ENCODE assay signal across 1 cellular context in the genomic region with DNA sequence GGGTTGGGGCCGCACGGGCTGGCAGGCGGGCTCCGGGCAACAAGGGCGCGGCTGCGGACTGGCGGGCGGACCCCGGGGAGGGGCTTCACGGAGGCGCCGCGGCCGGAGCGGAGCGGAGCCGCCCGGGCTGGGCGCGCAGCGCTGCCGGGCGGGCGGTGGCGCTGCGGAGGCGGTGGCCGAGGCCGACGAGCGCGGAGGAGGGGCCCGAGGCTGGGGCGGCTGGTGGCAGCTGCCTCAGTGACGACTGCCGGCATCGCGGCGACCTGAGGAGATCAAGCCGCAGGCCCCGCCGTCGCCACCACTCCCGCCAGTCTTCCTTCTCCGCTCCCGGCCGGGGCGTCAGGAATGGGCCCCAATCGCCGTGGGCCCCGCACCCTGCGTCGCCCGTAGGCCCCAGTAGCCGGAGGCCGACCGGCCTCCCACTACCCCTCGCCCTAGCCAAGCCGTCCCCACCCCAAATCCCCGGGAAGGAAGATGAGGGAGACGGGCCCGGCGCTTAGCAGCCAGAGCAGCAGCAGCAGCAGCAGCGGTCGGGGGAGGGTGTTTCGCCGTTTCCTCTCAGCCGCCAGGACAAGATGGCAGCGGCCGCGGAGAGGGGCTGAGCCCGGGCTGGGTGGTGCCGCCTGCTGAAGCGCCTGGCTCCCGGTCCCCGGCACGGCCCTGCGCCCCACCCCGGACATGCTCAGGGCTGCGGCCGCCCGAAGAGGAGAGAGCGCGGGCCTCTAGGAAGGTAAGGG.
TF ChIP-seq lines count a peak whose summit lies in the region.

A gene (plus strand): TSS at position 222 of the 737 bp plus-strand sequence.

TF ChIP-seq in HEK293, 187 proteins besides CTCF, POLR2A, EP300 and RAD21 (continued from another document):
- TF ChIP-seq, protein P1, sequence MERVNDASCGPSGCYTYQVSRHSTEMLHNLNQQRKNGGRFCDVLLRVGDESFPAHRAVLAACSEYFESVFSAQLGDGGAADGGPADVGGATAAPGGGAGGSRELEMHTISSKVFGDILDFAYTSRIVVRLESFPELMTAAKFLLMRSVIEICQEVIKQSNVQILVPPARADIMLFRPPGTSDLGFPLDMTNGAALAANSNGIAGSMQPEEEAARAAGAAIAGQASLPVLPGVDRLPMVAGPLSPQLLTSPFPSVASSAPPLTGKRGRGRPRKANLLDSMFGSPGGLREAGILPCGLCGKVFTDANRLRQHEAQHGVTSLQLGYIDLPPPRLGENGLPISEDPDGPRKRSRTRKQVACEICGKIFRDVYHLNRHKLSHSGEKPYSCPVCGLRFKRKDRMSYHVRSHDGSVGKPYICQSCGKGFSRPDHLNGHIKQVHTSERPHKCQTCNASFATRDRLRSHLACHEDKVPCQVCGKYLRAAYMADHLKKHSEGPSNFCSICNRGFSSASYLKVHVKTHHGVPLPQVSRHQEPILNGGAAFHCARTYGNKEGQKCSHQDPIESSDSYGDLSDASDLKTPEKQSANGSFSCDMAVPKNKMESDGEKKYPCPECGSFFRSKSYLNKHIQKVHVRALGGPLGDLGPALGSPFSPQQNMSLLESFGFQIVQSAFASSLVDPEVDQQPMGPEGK (tag by site-specific recombination; IDR thresholded peaks at IDR 0.05) = peak; percentile 62
- TF ChIP-seq, protein P2, sequence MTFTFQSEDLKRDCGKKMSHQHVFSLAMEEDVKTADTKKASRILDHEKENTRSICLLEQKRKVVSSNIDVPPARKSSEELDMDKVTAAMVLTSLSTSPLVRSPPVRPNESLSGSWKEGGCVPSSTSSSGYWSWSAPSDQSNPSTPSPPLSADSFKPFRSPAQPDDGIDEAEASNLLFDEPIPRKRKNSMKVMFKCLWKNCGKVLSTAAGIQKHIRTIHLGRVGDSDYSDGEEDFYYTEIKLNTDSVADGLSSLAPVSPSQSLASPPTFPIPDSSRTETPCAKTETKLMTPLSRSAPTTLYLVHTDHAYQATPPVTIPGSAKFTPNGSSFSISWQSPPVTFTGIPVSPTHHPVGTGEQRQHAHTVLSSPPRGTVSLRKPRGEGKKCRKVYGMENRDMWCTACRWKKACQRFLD (tag by site-specific recombination; IDR thresholded peaks at IDR 0.05) = no peak
- TF ChIP-seq, protein P3, sequence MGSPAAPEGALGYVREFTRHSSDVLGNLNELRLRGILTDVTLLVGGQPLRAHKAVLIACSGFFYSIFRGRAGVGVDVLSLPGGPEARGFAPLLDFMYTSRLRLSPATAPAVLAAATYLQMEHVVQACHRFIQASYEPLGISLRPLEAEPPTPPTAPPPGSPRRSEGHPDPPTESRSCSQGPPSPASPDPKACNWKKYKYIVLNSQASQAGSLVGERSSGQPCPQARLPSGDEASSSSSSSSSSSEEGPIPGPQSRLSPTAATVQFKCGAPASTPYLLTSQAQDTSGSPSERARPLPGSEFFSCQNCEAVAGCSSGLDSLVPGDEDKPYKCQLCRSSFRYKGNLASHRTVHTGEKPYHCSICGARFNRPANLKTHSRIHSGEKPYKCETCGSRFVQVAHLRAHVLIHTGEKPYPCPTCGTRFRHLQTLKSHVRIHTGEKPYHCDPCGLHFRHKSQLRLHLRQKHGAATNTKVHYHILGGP (tag by site-specific recombination; IDR thresholded peaks at IDR 0.05) = no peak
- TF ChIP-seq ZNF623 (tag by site-specific recombination; IDR thresholded peaks at IDR 0.05) = 0 out of 2 replicates have a peak, but pooled peaks have one; percentile 7
